2 cellular contexts compared by ENCODE assay signal in genomic region chr4:124445071-124445470, GRCh38.
TF ChIP-seq lines count a peak whose summit lies in the region.

No MANE protein-coding gene starts in this region.

TF ChIP-seq in IMR-90, 13 proteins besides CTCF, POLR2A, EP300 and RAD21:
- no peak for TF ChIP-seq USF2 (IDR thresholded peaks at IDR 0.05; ENCODE audit: low read depth, low read length)
- no peak for TF ChIP-seq RCOR1 (IDR thresholded peaks at IDR 0.05; ENCODE audit: insufficient replicate concordance, low read length)
- TF ChIP-seq RFX5 (IDR thresholded peaks at IDR 0.05; ENCODE audit: low read depth, low read length): no peak
- no peak for TF ChIP-seq CHD1 (IDR thresholded peaks at IDR 0.05; ENCODE audit: low read depth, low read length)
- TF ChIP-seq MAFK (IDR thresholded peaks at IDR 0.05; ENCODE audit: low read depth, low read length): no peak
- TF ChIP-seq MAZ (IDR thresholded peaks at IDR 0.05; ENCODE audit: borderline replicate concordance, low read depth, low read length): no peak
- TF ChIP-seq CEBPB (IDR thresholded peaks at IDR 0.05; ENCODE audit: low read depth, low read length): no peak
- no peak for TF ChIP-seq MXI1 (IDR thresholded peaks at IDR 0.05; ENCODE audit: borderline replicate concordance, low read depth, low read length)
- no peak for TF ChIP-seq FOS (IDR thresholded peaks at IDR 0.05; ENCODE audit: low read depth, low read length)
- TF ChIP-seq SMC3 (IDR thresholded peaks at IDR 0.05; ENCODE audit: low read depth, low read length): no peak
- TF ChIP-seq NFE2L2 (IDR thresholded peaks at IDR 0.05; ENCODE audit: low read depth, low read length): no peak
- TF ChIP-seq ELK1 (IDR thresholded peaks at IDR 0.05; ENCODE audit: borderline replicate concordance, low read depth, low read length): no peak
- no peak for TF ChIP-seq BHLHE40 (IDR thresholded peaks at IDR 0.05; ENCODE audit: low read depth, low read length)

TF ChIP-seq in H1, 55 proteins besides CTCF, POLR2A, EP300 and RAD21:
- TF ChIP-seq CHD1 (IDR thresholded peaks at IDR 0.05; ENCODE audit: low read depth, low read length) (no peak), HDAC6 (IDR thresholded peaks at IDR 0.05; ENCODE audit: low read depth, low read length) (no peak), USF2 (IDR thresholded peaks at IDR 0.05; ENCODE audit: low read length) (no peak), CBX8 (IDR thresholded peaks at IDR 0.05; ENCODE audit: borderline replicate concordance, low read depth, low read length) (no peak), SAP30 (IDR thresholded peaks at IDR 0.05; ENCODE audit: insufficient read depth, insufficient replicate concordance, low read length) (no peak), YY1 (IDR thresholded peaks at IDR 0.05; ENCODE audit: low read depth, low read length) (no peak), ATF3 (IDR thresholded peaks at IDR 0.05; ENCODE audit: insufficient read depth, low read depth, low read length) (no peak), GABPA (IDR thresholded peaks at IDR 0.05; ENCODE audit: borderline replicate concordance, insufficient read depth, low read length) (no peak), TBP (IDR thresholded peaks at IDR 0.05; ENCODE audit: low read depth, low read length) (no peak), BCL11A (IDR thresholded peaks at IDR 0.05; ENCODE audit: low read depth in 2 of 2, low read length in 2 of 2) (no peak), EGR1 (IDR thresholded peaks at IDR 0.05; ENCODE audit: borderline replicate concordance, low read depth, low read length) (no peak), NRF1 (IDR thresholded peaks at IDR 0.05; ENCODE audit: low read depth, low read length) (no peak), RFX5 (IDR thresholded peaks at IDR 0.05; ENCODE audit: borderline replicate concordance, low read depth, low read length) (no peak), POU5F1 (IDR thresholded peaks at IDR 0.05; ENCODE audit: low read depth, low read length) (no peak), KDM5A (IDR thresholded peaks at IDR 0.05; ENCODE audit: low read length) (no peak), HDAC2 (IDR thresholded peaks at IDR 0.05; ENCODE audit: borderline replicate concordance in 1 of 2, low read depth in 2 of 2, low read length in 2 of 2) (no peak)
